In genomic region chr9:6055213-6055612, GRCh38 we compare ENCODE assay signal across 8 cellular contexts. TPM values are rescaled to one million over a fixed set of nuclear protein-coding genes. Genes with fewer than 3 reads are reported as not detected.
DNase-seq lines count a peak whose midpoint lies in the region; TF ChIP-seq lines count a peak whose summit lies in the region.

No MANE protein-coding gene starts in this region.

- no peak overlapping the region for H2AFZ ChIP-seq in smooth muscle cell (ENCODE audit: low read depth)

- CTCF ChIA-PET in BJ (lab: Yijun Ruan, JAX) = interaction anchor here (1.5 to 3.8 kb wide), 2 partner anchors 115 to 251 kb away, joined by 3 to 91 read pairs; no protein-coding TSS in a partner anchor

- WGBS in smooth muscle cell (ENCODE audit: low lambda C conversion rate) = 34% methylated on average over 2 of the region's 2 CpGs

- no peaks in the 10 kb centered on the region for H3K9me3 ChIP-seq in smooth muscle cell (replicated peaks; ENCODE audit: low read depth)

- H3K36me3 ChIP-seq in BJ (ENCODE audit: control insufficient read depth, insufficient read depth, low read length) (no peaks in the 10 kb centered on the region), smooth muscle cell (ENCODE audit: low read depth) (no peaks in the 10 kb centered on the region)

- no peak overlapping the region for H3K27ac ChIP-seq in HL-60 (replicated peaks)
- H3K27ac ChIP-seq in smooth muscle cell (ENCODE audit: low read depth) = no peak overlapping the region

- no peaks in the 10 kb centered on the region for H3K4me1 ChIP-seq in smooth muscle cell (ENCODE audit: low read depth)

- H3F3A ChIP-seq in smooth muscle cell (ENCODE audit: low read depth) = no peaks in the 10 kb centered on the region

- no peaks in the 10 kb centered on the region for H3K79me2 ChIP-seq in smooth muscle cell (ENCODE audit: low read depth)

- POLR2A ChIA-PET in BJ (lab: Charles Lee) = no interaction called here

- no peak overlapping the region for H3K4me2 ChIP-seq in smooth muscle cell

- peak; percentile 56 for DNase-seq in BJ (ENCODE audit: low read depth)
- DNase-seq in GM13977 (ENCODE audit: low spot score) = peak; percentile 44
- DNase-seq in HL-60 (ENCODE audit: low read depth in 1 of 2, low spot score in 1 of 2) = peak; percentile 88 to 93
- peak; percentile 41 for DNase-seq in NCI-H82 treated with DMSO at 0.1 percent for 48 hours (lab: John Stamatoyannopoulos, UW; ENCODE audit: unreplicated experiment)
- DNase-seq in amniotic epithelial cell (ENCODE audit: low read depth) = peak; percentile 99
- DNase-seq in hippocampal formation (lab: John Stamatoyannopoulos, UW) = peak; percentile 6 to 68
- no peak for DNase-seq in smooth muscle cell (lab: John Stamatoyannopoulos, UW; ENCODE audit: unreplicated experiment)
- DNase-seq in GOT3 (lab: John Stamatoyannopoulos, UW) = no peak

- no peak overlapping the region for H3K9ac ChIP-seq in smooth muscle cell (ENCODE audit: low read depth)

- H3K4me3 ChIP-seq in BJ (ENCODE audit: low read depth, low read length) (no peak overlapping the region), HL-60 (replicated peaks; ENCODE audit: insufficient read depth, low read length) (no peak overlapping the region), smooth muscle cell (no peak overlapping the region)

- no peaks in the 10 kb centered on the region for H4K20me1 ChIP-seq in smooth muscle cell (ENCODE audit: low read depth)

- TF ChIP-seq CTCF in BJ (IDR thresholded peaks at IDR 0.05; ENCODE audit: insufficient read depth, low read depth, low read length) (peak; percentile 52), GM13977 (IDR thresholded peaks at IDR 0.05; ENCODE audit: extremely low read depth, insufficient read depth, missing control alignments) (peak; percentile 65), HL-60 (IDR thresholded peaks at IDR 0.05; ENCODE audit: insufficient read depth, low read length) (peak; percentile 28), smooth muscle cell (IDR thresholded peaks at IDR 0.05; ENCODE audit: borderline replicate concordance, insufficient read depth, poor library complexity, severe bottlenecking) (peak; percentile 57)

- in situ Hi-C loops in GM13977 (cut with MboI; ENCODE audit: low pct_unique_long_range_greater_than_20kb, low sequenced_read_pairs, unreplicated experiment) = loop anchor here (10.0 kb wide), 2 partner anchors 170 to 250 kb away; no protein-coding TSS in a partner anchor

- peaks cover 3% of the 10 kb centered on the region; the same call in 1 of the 2 replicates for H3K27me3 ChIP-seq in BJ (ENCODE audit: control insufficient read depth, insufficient read depth, low read length)
- no peaks in the 10 kb centered on the region for H3K27me3 ChIP-seq in HL-60 (ENCODE audit: insufficient read depth, poor library complexity, severe bottlenecking)
- H3K27me3 ChIP-seq in smooth muscle cell (ENCODE audit: low read depth) = no peaks in the 10 kb centered on the region

RNA-seq across cellular contexts. Expression of gene RANBP6, which starts 39.8 kb away (rescaled TPM):
- polyA plus RNA-seq in BJ (2011; rRNA removed) (4.9 and 10.7 TPM in 2 replicates), smooth muscle cell (14.1 and 20.5 TPM in 2 replicates)
- 7.3 and 7.4 TPM in 2 replicates for polyA minus RNA-seq in BJ (2011; rRNA and poly(A)+ RNA removed)
- 41.9 and 51.9 TPM in 2 replicates for total RNA-seq in smooth muscle cell

Comparison
In these comparisons a context has a peak if more than half of its experiments do, and no peak if none do; other contexts are left out.
1. DNase-seq: peak in BJ (single experiment), GM13977 (single experiment), HL-60 (2 of 2), NCI-H82 treated with DMSO at 0.1 percent for 48 hours (single experiment), amniotic epithelial cell (single experiment) and hippocampal formation (2 of 2); none in smooth muscle cell (single experiment) and GOT3 (single experiment).
2. Peak in every context shown above with its lines, with median percentiles within 50 percentile points of each other: CTCF ChIP-seq.